ENCODE assay signal across 17 cellular contexts in the genomic region with DNA sequence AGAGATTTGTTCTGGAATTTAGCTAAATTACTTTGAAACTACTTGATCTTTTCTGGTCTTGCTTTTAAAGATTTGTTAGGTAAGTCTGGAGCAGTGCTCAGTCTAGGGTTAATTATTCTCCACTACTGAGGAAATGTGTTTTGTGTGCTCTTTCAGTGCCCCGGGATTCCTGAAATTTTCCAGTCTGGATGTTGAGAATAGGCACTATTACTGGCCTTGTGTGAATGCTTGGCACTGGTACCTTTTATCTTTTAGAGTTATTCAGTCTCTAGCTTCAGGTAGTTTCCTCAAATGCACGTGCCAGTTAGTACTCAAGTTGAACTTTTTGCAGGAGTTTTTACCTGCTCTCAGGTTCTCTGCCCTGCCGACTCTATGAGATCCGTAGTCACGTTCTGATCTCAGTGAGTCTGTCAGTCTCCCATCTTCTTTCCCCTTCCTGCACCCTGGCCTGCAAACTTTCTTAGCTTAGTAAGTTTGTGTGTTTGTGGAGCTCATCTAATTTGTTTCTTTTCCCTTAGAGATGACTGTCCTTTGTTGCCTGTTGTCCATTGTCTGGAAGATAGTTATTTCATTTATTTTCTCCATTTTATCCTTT. TPM values are rescaled to one million over a fixed set of nuclear protein-coding genes. Genes with fewer than 3 reads are reported as not detected.
DNase-seq lines count a peak whose midpoint lies in the region; ATAC-seq and TF ChIP-seq lines count a peak whose summit lies in the region.
"Had no signal": no experiment of that assay in that cellular context is flagged by ENCODE, and none has a peak within 500 bp of the region (broad histone marks: within the 10 kb centered on the region; RNA-seq: fewer than 3 reads in every experiment).

No MANE protein-coding gene starts in this region.

- no peak overlapping the region for H3K9ac ChIP-seq in IMR-90 (ENCODE audit: low read depth, low read length)

- in situ Hi-C loops in IMR-90 (cut with MboI; ENCODE audit: low sequenced_read_pairs): no loop called here

- H3K4me1 Mint-ChIP-seq in Caco-2 (ENCODE audit: low read depth, unreplicated experiment) (peaks cover 25% of the 10 kb centered on the region), mesothelial cell of epicardium (peaks cover 15% of the 10 kb centered on the region)

- peak overlapping the region; percentile 12; the same call in 1 of the 2 replicates for H3K18ac ChIP-seq in IMR-90 (ENCODE audit: low read depth, low read length)

- CTCF ChIA-PET in Caco-2 (lab: Charles Lee): no interaction called here
- CTCF ChIA-PET in IMR-90 (lab: Yijun Ruan, JAX): interaction anchor here (0.6 kb wide), 1 partner anchor 122 kb away, joined by 3 read pairs; no protein-coding TSS in a partner anchor

- H3K23ac ChIP-seq in IMR-90 (ENCODE audit: low read depth, low read length): peak overlapping the region; percentile 58; the same call in 1 of the 2 replicates

- DNase-seq in Caco-2 (peak in 1 of 2 experiments; percentile 35), IMR-90 (no peak), epithelial cell of proximal tubule (ENCODE audit: low read depth) (peak; percentile 63), mesothelial cell of epicardium (ENCODE audit: low spot score in 2 of 2, unreplicated experiment in 2 of 2) (no peak), aorta (no peak), cerebellar cortex (ENCODE audit: low spot score) (no peak)
- DNase-seq in NK-92 treated with Interleukin-12 subunit alpha and Interleukin-12 subunit beta, amount 100 ng/mL, for 24 hours (lab: John Stamatoyannopoulos, UW): no peak
- DNase-seq: COR-L47; head of caudate nucleus; left cardiac atrium; NCI-H1694 treated with DMSO at 0.1 percent for 48 hours; NCI-H526; stimulated activated naive CD8-positive, alpha-beta T cell treated with anti-CD3 and anti-CD28 coated beads, Interleukin-15, Interleukin-2, amounts not matched to agents 100 U/mL and 50 U/mL, for 24 hours had no signal

- H3K27me3 Mint-ChIP-seq in Caco-2 (ENCODE audit: insufficient read depth, unreplicated experiment) (no peaks in the 10 kb centered on the region), mesothelial cell of epicardium (ENCODE audit: low read depth) (no peaks in the 10 kb centered on the region)
- H3K27me3 Mint-ChIP-seq: dendritic cell treated with granulocyte-macrophage colony-stimulating factor and Interleukin-4, amounts not matched to agents 40 ng/mL and 50 ng/mL, for 4 days had no signal

- H2AK9ac ChIP-seq in IMR-90 (replicated peaks; ENCODE audit: low read depth, low read length, poor library complexity): no peak overlapping the region

- H4K20me1 ChIP-seq in IMR-90 (ENCODE audit: insufficient read depth, low read length): peaks cover 34% of the 10 kb centered on the region; the same call in 1 of the 2 replicates

- H3K14ac ChIP-seq in IMR-90 (replicated peaks; ENCODE audit: low read depth, low read length): peak overlapping the region; percentile 10; the same call in 1 of the 2 replicates

- no peak for TF ChIP-seq POLR2A in IMR-90 (IDR thresholded peaks at IDR 0.05; ENCODE audit: low read depth, low read length)

- H3K27ac Mint-ChIP-seq in Caco-2 (ENCODE audit: unreplicated experiment): peak overlapping the region; percentile 34
- H3K27ac Mint-ChIP-seq in mesothelial cell of epicardium: peak overlapping the region; percentile 58
- H3K27ac Mint-ChIP-seq: dendritic cell treated with granulocyte-macrophage colony-stimulating factor and Interleukin-4, amounts not matched to agents 40 ng/mL and 50 ng/mL, for 4 days had no signal

- peak overlapping the region; percentile 53 for H3K4me3 Mint-ChIP-seq in Caco-2 (ENCODE audit: unreplicated experiment)
- no peak overlapping the region for H3K4me3 Mint-ChIP-seq in mesothelial cell of epicardium
- H3K4me3 Mint-ChIP-seq: dendritic cell treated with granulocyte-macrophage colony-stimulating factor and Interleukin-4, amounts not matched to agents 40 ng/mL and 50 ng/mL, for 4 days had no signal

- BruUV-seq in Caco-2 (replicated peaks; lab: Mats Ljungman, UMichigan) (no TSS peak), IMR-90 (replicated peaks; lab: Mats Ljungman, UMichigan) (no TSS peak)

- peaks cover 11 to 32% of the 10 kb centered on the region in 2 experiments for H3K79me1 ChIP-seq in IMR-90 (ENCODE audit: low read depth in 1 of 2, low read length in 2 of 2)

- H2BK120ac ChIP-seq in IMR-90 (ENCODE audit: low read depth, low read length): no peak overlapping the region

- TF ChIP-seq CTCF in Caco-2 (IDR thresholded peaks at IDR 0.05; ENCODE audit: insufficient read depth in 1 of 2, low read depth in 1 of 2, low read length in 1 of 2, severe bottlenecking in 1 of 2, unreplicated experiment in 1 of 2) (no peak), IMR-90 (conservative IDR thresholded peaks at IDR 0.05; ENCODE audit: low read depth, low read length) (no peak), epithelial cell of proximal tubule (conservative IDR thresholded peaks at IDR 0.05; ENCODE audit: low read depth, low read length) (no peak), mesothelial cell of epicardium (IDR thresholded peaks at IDR 0.05; ENCODE audit: unreplicated experiment) (no peak)

- H3K36me3 Mint-ChIP-seq in Caco-2 (ENCODE audit: insufficient read depth, unreplicated experiment) (peaks cover 6% of the 10 kb centered on the region), mesothelial cell of epicardium (peaks cover 37% of the 10 kb centered on the region)

- H3K9me3 Mint-ChIP-seq in Caco-2 (ENCODE audit: unreplicated experiment) (no peaks in the 10 kb centered on the region), mesothelial cell of epicardium (peaks cover 36% of the 10 kb centered on the region)

- no peak for TF ChIP-seq RAD21 in IMR-90 (IDR thresholded peaks at IDR 0.05; ENCODE audit: low read length)

- no peak overlapping the region for H3K27ac ChIP-seq in IMR-90 (ENCODE audit: insufficient read depth, low read length)
- H3K27ac ChIP-seq in aorta (ENCODE audit: low read depth in 1 of 2, low read length in 2 of 2): no peak overlapping the region
- H3K27ac ChIP-seq: HL-60, SK-N-MC had no signal

- H3K4me3 ChIP-seq in Caco-2 (ENCODE audit: low read depth, low read length) (no peak overlapping the region; the same call in 1 of the 2 replicates), IMR-90 (ENCODE audit: insufficient read depth, low read depth, low read length) (no peak overlapping the region), epithelial cell of proximal tubule (ENCODE audit: low read depth, low read length) (peak overlapping the region; percentile 20), aorta (ENCODE audit: low read length in 2 of 2) (no peak overlapping the region)
- H3K4me3 ChIP-seq: SK-N-MC had no signal

- no peak overlapping the region for H4K5ac ChIP-seq in IMR-90 (ENCODE audit: low read depth, low read length)

- no peak overlapping the region for H2BK15ac ChIP-seq in IMR-90 (ENCODE audit: low read depth, low read length)

- H3K4me2 ChIP-seq in IMR-90 (ENCODE audit: low read depth, low read length): peak overlapping the region; percentile 25; the same call in 1 of the 2 replicates

- WGBS in IMR-90 (ENCODE audit: extremely low coverage in 2 of 2, insufficient read length in 1 of 2), 2 experiments: 60% methylated on average over 1 of the region's 5 CpGs; no CpG with 5 or more reads in 1 of the 2 experiments
- 67 to 68% methylated on average over 5 of the region's 5 CpGs for WGBS in aorta, 2 donors

- dilution Hi-C loops in IMR-90 (cut with HindIII; ENCODE audit: low sequenced_read_pairs, unreplicated experiment): no loop called here

- H3K27me3 ChIP-seq in Caco-2 (replicated peaks; ENCODE audit: control insufficient read depth, insufficient read depth, low read length) (no peaks in the 10 kb centered on the region), IMR-90 (ENCODE audit: control insufficient read depth, insufficient read depth, low read length) (no peaks in the 10 kb centered on the region), aorta (ENCODE audit: control insufficient read depth in 1 of 2, insufficient read depth in 2 of 2, low read length in 1 of 2) (no peaks in the 10 kb centered on the region)

- no peak overlapping the region for H3K4ac ChIP-seq in IMR-90 (ENCODE audit: low read depth, low read length)

- ATAC-seq in IMR-90 (ENCODE audit: low read depth) (peak; percentile 21; the same call in 1 of the 2 replicates), SK-N-SH treated with all-trans-retinoic acid at 6 μM for 48 hours (no peak), aorta (ENCODE audit: low FRiP score) (no peak)
- ATAC-seq: left cardiac atrium; stimulated activated naive CD8-positive, alpha-beta T cell treated with anti-CD3 and anti-CD28 coated beads, Interleukin-15, Interleukin-2, amounts not matched to agents 100 U/mL and 50 U/mL, for 24 hours had no signal

- H2AFZ ChIP-seq in IMR-90 (replicated peaks; ENCODE audit: low read length, poor library complexity): no peak overlapping the region

- H2AK5ac ChIP-seq in IMR-90 (ENCODE audit: low read depth, low read length): no peak overlapping the region

- H3K4me1 ChIP-seq in Caco-2 (peaks cover 29% of the 10 kb centered on the region), IMR-90 (ENCODE audit: control insufficient read depth, insufficient read depth, low read length) (peaks cover 7% of the 10 kb centered on the region), aorta (ENCODE audit: control insufficient read depth in 1 of 2, insufficient read depth in 2 of 2, low read length in 2 of 2) (no peaks in the 10 kb centered on the region)

- peak overlapping the region; percentile 10 for H2BK5ac ChIP-seq in IMR-90 (ENCODE audit: low read depth, low read length, poor library complexity, severe bottlenecking)

- H4K91ac ChIP-seq in IMR-90 (ENCODE audit: insufficient read depth, low read depth, low read length): no peak overlapping the region

- intact Hi-C loops in Caco-2 (cut with micrococcal nuclease; ENCODE audit: unreplicated experiment) (no loop called here), IMR-90 (cut with micrococcal nuclease) (no loop called here), aorta (cut with DNase I) (no loop called here)

- no peak overlapping the region for H2BK20ac ChIP-seq in IMR-90 (ENCODE audit: low read depth, low read length)

- no peak overlapping the region for H4K8ac ChIP-seq in IMR-90 (ENCODE audit: low read depth in 2 of 2, low read length in 2 of 2)

- no peaks in the 10 kb centered on the region; the same call in 1 of the 2 replicates for H3K9me1 ChIP-seq in IMR-90 (ENCODE audit: insufficient read depth, low read length)

- H3K9me3 ChIP-seq in Caco-2: no peaks in the 10 kb centered on the region
- H3K9me3 ChIP-seq in IMR-90 (ENCODE audit: control insufficient read depth, insufficient read depth, low read length): peaks cover 4% of the 10 kb centered on the region; the same call in 1 of the 2 replicates
- no peaks in the 10 kb centered on the region for H3K9me3 ChIP-seq in aorta (ENCODE audit: control insufficient read depth, low read length)

- POLR2A ChIA-PET in Caco-2 (lab: Charles Lee) (no interaction called here), IMR-90 (lab: Charles Lee; ENCODE audit: unreplicated experiment) (no interaction called here)

- H3K36me3 ChIP-seq in Caco-2 (ENCODE audit: control insufficient read depth, insufficient read depth, low read length): no peaks in the 10 kb centered on the region
- H3K36me3 ChIP-seq in IMR-90 (ENCODE audit: control insufficient read depth, insufficient read depth, low read length): no peaks in the 10 kb centered on the region
- no peaks in the 10 kb centered on the region for H3K36me3 ChIP-seq in aorta (ENCODE audit: control insufficient read depth in 1 of 2, insufficient read depth in 2 of 2, low read length in 1 of 2)

- no peak overlapping the region for H3K56ac ChIP-seq in IMR-90 (ENCODE audit: extremely low read depth, insufficient read depth, low read length)

RNA-seq across cellular contexts. Expression of a gene that starts 39.5 kb away (rescaled TPM):
- total RNA-seq in Caco-2 (2022): 64.4 and 68.8 TPM in 2 replicates
- total RNA-seq in IMR-90 (2012; rRNA removed): 123 and 160 TPM in 2 replicates
- polyA plus RNA-seq in IMR-90 (2012; rRNA removed): 78.5 and 79.4 TPM in 2 replicates
- polyA plus RNA-seq in IMR-90 (2012; cell fraction: cytosol; rRNA removed): 36.3 and 53.9 TPM in 2 replicates
- 29.9 and 83.9 TPM in 2 replicates for polyA plus RNA-seq in IMR-90 (2012; cell fraction: nucleus; rRNA removed; ENCODE audit: low replicate concordance)
- 41.8 and 68.9 TPM in 2 replicates for total RNA-seq in epithelial cell of proximal tubule
- total RNA-seq in mesothelial cell of epicardium: 188 to 194 TPM (median 192 TPM) in 3 replicates
- 100 to 1,000 TPM; 102 to 158 TPM for total RNA-seq in aorta
- 10 to 100 TPM; 17.8 to 26.7 TPM for polyA plus RNA-seq in aorta
